28 cellular contexts compared by ENCODE assay signal in genomic region chr6:64023693-64024092, GRCh38.
"Had no signal": no experiment of that assay in that cellular context is flagged by ENCODE, and none has a peak within 500 bp of the region (broad histone marks: within the 10 kb centered on the region; RNA-seq: fewer than 3 reads in every experiment).

No MANE protein-coding gene starts in this region.

- DNase-seq: stimulated activated CD4-positive, alpha-beta T cell treated with anti-CD3 and anti-CD28 coated beads, Interleukin-2, amount 100 ng/mL, for 48 hours; stimulated activated CD4-positive, alpha-beta T cell treated with anti-CD3 and anti-CD28 coated beads, Interleukin-4, amount 100 ng/mL, for 1 hour; stimulated activated CD4-positive, alpha-beta T cell treated with anti-CD3 and anti-CD28 coated beads, Interleukin-4, amount 100 ng/mL, for 24 hours; stimulated activated CD4-positive, alpha-beta T cell treated with anti-CD3 and anti-CD28 coated beads, Interleukin-4, amount 100 ng/mL, for 4 hours; stimulated activated CD8-positive, alpha-beta memory T cell treated with anti-CD3 and anti-CD28 coated beads, Interleukin-4, amount 100 ng/mL, for 48 hours; stimulated activated naive B cell treated with anti-CD40 and anti-IgM and Interleukin-4, amounts not matched to agents 10 μg/mL and 1 μg/mL and 100 μg/mL, for 72 hours; stimulated activated naive CD4-positive, alpha-beta T cell; stimulated activated naive CD4-positive, alpha-beta T cell treated with Interleukin-2 at 50 U/mL for 16 hours; stimulated activated naive CD8-positive, alpha-beta T cell treated with anti-CD3 and anti-CD28 coated beads, Interleukin-15, amount 100 ng/mL, for 72 hours; stimulated activated naive CD8-positive, alpha-beta T cell treated with anti-CD3 and anti-CD28 coated beads, Interleukin-15, Interleukin-2, amounts not matched to agents 100 U/mL and 50 U/mL, for 24 hours; stomach; substantia nigra; testis; thyroid gland; tibial artery; transverse colon; trophoblast cell; upper lobe of right lung; uterus had no signal

- H3K4me3 ChIP-seq: stomach, suprapubic skin, testis, thoracic aorta, thyroid gland, tibial artery, tibial nerve, transverse colon, upper lobe of left lung, upper lobe of right lung, uterus, vagina had no signal

- H3K36me3 Mint-ChIP-seq: stimulated activated effector memory CD8-positive, alpha-beta T cell treated with anti-CD3 and anti-CD28 coated beads, Interleukin-12 subunit alpha, Interleukin-12 subunit beta, amount 100 ng/mL, for 72 hours; stimulated activated memory B cell treated with anti-CD40 and anti-IgM and Interleukin-4, amounts not matched to agents 10 μg/mL and 1 μg/mL and 100 μg/mL, for 72 hours; stimulated activated naive B cell treated with anti-CD40 and anti-IgM and Interleukin-4, amounts not matched to agents 10 μg/mL and 1 μg/mL and 100 μg/mL, for 72 hours; type B pancreatic cell had no signal

- H3K9me3 ChIP-seq: suprapubic skin, testis, thoracic aorta, thyroid gland, transverse colon, upper lobe of right lung, uterus, vagina had no signal

- H3K27ac Mint-ChIP-seq: stimulated activated effector memory CD8-positive, alpha-beta T cell treated with anti-CD3 and anti-CD28 coated beads, Interleukin-12 subunit alpha, Interleukin-12 subunit beta, amount 100 ng/mL, for 72 hours; stimulated activated memory B cell treated with anti-CD40 and anti-IgM and Interleukin-4, amounts not matched to agents 10 μg/mL and 1 μg/mL and 100 μg/mL, for 72 hours; stimulated activated naive B cell treated with anti-CD40 and anti-IgM and Interleukin-4, amounts not matched to agents 10 μg/mL and 1 μg/mL and 100 μg/mL, for 72 hours; stimulated activated naive CD8-positive, alpha-beta T cell treated with anti-CD3 and anti-CD28 coated beads, Interleukin-15, amount 100 ng/mL, for 72 hours; stimulated activated naive CD8-positive, alpha-beta T cell treated with anti-CD3 and anti-CD28 coated beads, Interleukin-15, Interleukin-2, amounts not matched to agents 100 ng/mL and 50 ng/mL, for 24 hours; type B pancreatic cell had no signal

- H3K4me1 Mint-ChIP-seq: stimulated activated effector memory CD8-positive, alpha-beta T cell treated with anti-CD3 and anti-CD28 coated beads, Interleukin-12 subunit alpha, Interleukin-12 subunit beta, amount 100 ng/mL, for 72 hours; stimulated activated memory B cell treated with anti-CD40 and anti-IgM and Interleukin-4, amounts not matched to agents 10 μg/mL and 1 μg/mL and 100 μg/mL, for 72 hours; stimulated activated naive B cell treated with anti-CD40 and anti-IgM and Interleukin-4, amounts not matched to agents 10 μg/mL and 1 μg/mL and 100 μg/mL, for 72 hours; stimulated activated naive CD8-positive, alpha-beta T cell treated with anti-CD3 and anti-CD28 coated beads, Interleukin-15, amount 100 ng/mL, for 72 hours had no signal

- H3K4me1 ChIP-seq: stomach, suprapubic skin, testis, thyroid gland, tibial artery, tibial nerve, transverse colon, upper lobe of left lung, upper lobe of right lung, uterus, vagina had no signal

- H3K36me3 ChIP-seq: stomach, suprapubic skin, thoracic aorta, thyroid gland, tibial artery, tibial nerve, transverse colon, upper lobe of left lung, upper lobe of right lung, uterus, vagina had no signal

- H3K4me3 Mint-ChIP-seq: stimulated activated effector memory CD8-positive, alpha-beta T cell treated with anti-CD3 and anti-CD28 coated beads, Interleukin-12 subunit alpha, Interleukin-12 subunit beta, amount 100 ng/mL, for 72 hours; stimulated activated memory B cell treated with anti-CD40 and anti-IgM and Interleukin-4, amounts not matched to agents 10 μg/mL and 1 μg/mL and 100 μg/mL, for 72 hours; stimulated activated naive B cell treated with anti-CD40 and anti-IgM and Interleukin-4, amounts not matched to agents 10 μg/mL and 1 μg/mL and 100 μg/mL, for 72 hours; stimulated activated naive CD8-positive, alpha-beta T cell treated with anti-CD3 and anti-CD28 coated beads, Interleukin-15, amount 100 ng/mL, for 72 hours; stimulated activated naive CD8-positive, alpha-beta T cell treated with anti-CD3 and anti-CD28 coated beads, Interleukin-15, Interleukin-2, amounts not matched to agents 100 ng/mL and 50 ng/mL, for 24 hours; type B pancreatic cell had no signal

- H3K27me3 Mint-ChIP-seq: stimulated activated memory B cell treated with anti-CD40 and anti-IgM and Interleukin-4, amounts not matched to agents 10 μg/mL and 1 μg/mL and 100 μg/mL, for 72 hours; stimulated activated naive B cell treated with anti-CD40 and anti-IgM and Interleukin-4, amounts not matched to agents 10 μg/mL and 1 μg/mL and 100 μg/mL, for 72 hours; stimulated activated naive CD8-positive, alpha-beta T cell treated with anti-CD3 and anti-CD28 coated beads, Interleukin-15, amount 100 ng/mL, for 72 hours; stimulated activated naive CD8-positive, alpha-beta T cell treated with anti-CD3 and anti-CD28 coated beads, Interleukin-15, Interleukin-2, amounts not matched to agents 100 ng/mL and 50 ng/mL, for 24 hours; type B pancreatic cell had no signal

- H3K27me3 ChIP-seq: stomach, suprapubic skin, testis, thyroid gland, tibial artery, tibial nerve, transverse colon, upper lobe of left lung, upper lobe of right lung, uterus, vagina had no signal

- H3K27ac ChIP-seq: stomach, suprapubic skin, testis, thoracic aorta, thyroid gland, tibial artery, tibial nerve, transverse colon, upper lobe of left lung, upper lobe of right lung, uterus, vagina had no signal
